19 cellular contexts compared by ENCODE assay signal in the genomic region with DNA sequence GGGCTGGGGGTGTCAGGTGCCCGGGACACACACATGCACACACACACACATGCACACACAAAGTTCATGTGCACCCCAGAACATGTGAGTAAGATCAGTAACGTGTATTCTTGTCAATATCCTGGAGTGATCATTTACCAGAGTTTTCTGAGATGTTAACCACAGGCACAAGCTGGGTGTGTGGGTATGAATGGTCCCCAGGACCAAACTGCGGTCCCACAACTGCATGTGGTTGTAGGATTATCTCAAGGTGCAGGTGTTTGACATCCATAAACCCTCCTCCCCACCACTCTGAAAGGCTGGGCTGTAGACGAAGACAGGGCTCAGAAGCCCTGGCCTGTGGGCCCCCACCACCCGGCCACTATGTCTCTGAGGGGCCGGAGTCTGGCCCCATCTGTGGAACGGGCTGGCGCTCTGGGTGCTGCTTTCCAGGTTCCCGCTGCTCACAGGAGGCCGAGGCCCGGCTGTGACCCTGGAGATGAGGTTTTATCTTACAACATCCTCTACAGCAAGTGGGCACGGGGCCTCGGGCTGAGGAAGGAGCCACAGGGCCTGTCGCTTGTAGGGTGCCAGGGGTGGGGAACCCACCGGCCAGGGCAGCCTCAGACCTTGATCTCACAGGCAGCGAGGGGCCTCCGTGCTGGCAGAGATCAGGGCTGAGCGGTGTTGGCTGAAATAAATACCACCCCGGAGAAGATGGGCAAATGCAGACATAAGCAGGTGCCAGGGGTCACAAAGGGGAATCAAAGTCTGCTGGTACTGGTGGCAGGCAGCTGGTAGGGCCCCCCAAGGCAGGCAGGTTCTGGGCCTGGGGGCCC. TPM values are rescaled to one million over a fixed set of nuclear protein-coding genes. Genes with fewer than 3 reads are reported as not detected.
A peak's percentile ranks its signal among the peaks of the same experiment; 100 is the strongest.
DNase-seq lines count a peak whose midpoint lies in the region; ATAC-seq and TF ChIP-seq lines count a peak whose summit lies in the region.
"Had no signal": no experiment of that assay in that cellular context is flagged by ENCODE, and none has a peak within 500 bp of the region (broad histone marks: within the 10 kb centered on the region; RNA-seq: fewer than 3 reads in every experiment).

No MANE protein-coding gene starts in this region.

- ATAC-seq in stimulated activated naive CD8-positive, alpha-beta T cell treated with anti-CD3 and anti-CD28 coated beads, Interleukin-15, amount 100 ng/mL, for 72 hours, result peak; percentile 2
- ATAC-seq in stimulated activated naive CD8-positive, alpha-beta T cell treated with anti-CD3 and anti-CD28 coated beads, Interleukin-15, Interleukin-2, amounts not matched to agents 100 U/mL and 50 U/mL, for 24 hours, result no peak
- ATAC-seq in memory B cell (ENCODE audit: low read depth) (no peak), sciatic nerve (no peak), GM18505 (IDR thresholded peaks at IDR 0.05; ENCODE audit: unreplicated experiment) (no peak)
- ATAC-seq: CD8-positive, alpha-beta T cell had no signal

- no peaks in the 10 kb centered on the region for H3K27me3 ChIP-seq in vagina
- H3K27me3 ChIP-seq: adrenal gland had no signal

- H3K4me3 Mint-ChIP-seq in stimulated activated naive CD8-positive, alpha-beta T cell treated with anti-CD3 and anti-CD28 coated beads, Interleukin-15, amount 100 ng/mL, for 72 hours, result peak overlapping the region in 1 of 2 donors; percentile 44
- H3K4me3 Mint-ChIP-seq in memory B cell, result no peak overlapping the region
- H3K4me3 Mint-ChIP-seq: CD8-positive, alpha-beta T cell; neural crest cell; stimulated activated naive CD8-positive, alpha-beta T cell treated with anti-CD3 and anti-CD28 coated beads, Interleukin-15, Interleukin-2, amounts not matched to agents 100 ng/mL and 50 ng/mL, for 24 hours had no signal

- no peak for DNase-seq in stimulated activated naive CD8-positive, alpha-beta T cell treated with anti-CD3 and anti-CD28 coated beads, Interleukin-15, amount 100 ng/mL, for 72 hours
- DNase-seq in stimulated activated naive CD8-positive, alpha-beta T cell treated with anti-CD3 and anti-CD28 coated beads, Interleukin-15, Interleukin-2, amounts not matched to agents 100 U/mL and 50 U/mL, for 24 hours, result no peak
- DNase-seq in SHP77 (lab: John Stamatoyannopoulos, UW), result peak; percentile 28 to 57
- no peak for DNase-seq in memory B cell (ENCODE audit: low spot score in 2 of 2)
- DNase-seq in vagina (ENCODE audit: extremely low spot score in 2 of 2), result no peak
- DNase-seq in NCI-H187 (lab: John Stamatoyannopoulos, UW), result no peak
- DNase-seq in sciatic nerve (ENCODE audit: low spot score), result no peak
- DNase-seq: CD8-positive, alpha-beta T cell; DMS79; dorsolateral prefrontal cortex; KBM-7; NCI-H1105; NCI-H774 had no signal

- TF ChIP-seq CTCF in vagina (IDR thresholded peaks at IDR 0.05), result no peak

- H3K27me3 Mint-ChIP-seq in stimulated activated naive CD8-positive, alpha-beta T cell treated with anti-CD3 and anti-CD28 coated beads, Interleukin-15, amount 100 ng/mL, for 72 hours, result peaks cover 60% of the 10 kb centered on the region
- peaks cover 2% of the 10 kb centered on the region for H3K27me3 Mint-ChIP-seq in memory B cell

- intact Hi-C loops in vagina (cut with DNase I), result no loop called here
- intact Hi-C loops in sciatic nerve (cut with DNase I), result no loop called here

- no peak overlapping the region for H3K4me3 ChIP-seq in vagina
- H3K4me3 ChIP-seq: adrenal gland, dorsolateral prefrontal cortex had no signal

- H3K27ac ChIP-seq in vagina, result peak overlapping the region; percentile 9
- H3K27ac ChIP-seq: HL-60 had no signal

- no peaks in the 10 kb centered on the region for H3K36me3 ChIP-seq in vagina
- H3K36me3 ChIP-seq: adrenal gland had no signal

- peaks cover 28% of the 10 kb centered on the region for H3K4me1 ChIP-seq in vagina

- peaks cover 53% of the 10 kb centered on the region for H3K4me1 Mint-ChIP-seq in stimulated activated naive CD8-positive, alpha-beta T cell treated with anti-CD3 and anti-CD28 coated beads, Interleukin-15, amount 100 ng/mL, for 72 hours
- H3K4me1 Mint-ChIP-seq in memory B cell, result peaks cover 28% of the 10 kb centered on the region

- TF ChIP-seq POLR2A in vagina (IDR thresholded peaks at IDR 0.05), result no peak
- TF ChIP-seq POLR2A in GM18505 (IDR thresholded peaks at IDR 0.05; ENCODE audit: borderline replicate concordance, extremely low read depth, insufficient read depth, insufficient read length), result no peak

- H3K9me3 ChIP-seq in vagina, result no peaks in the 10 kb centered on the region
- H3K9me3 ChIP-seq: adrenal gland had no signal

- H3K9me3 Mint-ChIP-seq in stimulated activated naive CD8-positive, alpha-beta T cell treated with anti-CD3 and anti-CD28 coated beads, Interleukin-15, amount 100 ng/mL, for 72 hours, result no peaks in the 10 kb centered on the region
- H3K9me3 Mint-ChIP-seq in memory B cell, result no peaks in the 10 kb centered on the region
- H3K9me3 Mint-ChIP-seq: CD8-positive, alpha-beta T cell; neural crest cell; stimulated activated naive CD8-positive, alpha-beta T cell treated with anti-CD3 and anti-CD28 coated beads, Interleukin-15, Interleukin-2, amounts not matched to agents 100 ng/mL and 50 ng/mL, for 24 hours had no signal

- H3K36me3 Mint-ChIP-seq in memory B cell, result no peaks in the 10 kb centered on the region
- H3K36me3 Mint-ChIP-seq: CD8-positive, alpha-beta T cell had no signal

- peak overlapping the region; percentile 25 to 42 for H3K27ac Mint-ChIP-seq in stimulated activated naive CD8-positive, alpha-beta T cell treated with anti-CD3 and anti-CD28 coated beads, Interleukin-15, amount 100 ng/mL, for 72 hours
- peak overlapping the region; percentile 47 for H3K27ac Mint-ChIP-seq in memory B cell
- H3K27ac Mint-ChIP-seq: CD8-positive, alpha-beta T cell; stimulated activated naive CD8-positive, alpha-beta T cell treated with anti-CD3 and anti-CD28 coated beads, Interleukin-15, Interleukin-2, amounts not matched to agents 100 ng/mL and 50 ng/mL, for 24 hours had no signal

RNA-seq across cellular contexts. Expression of gene F2RL3, which starts 4.3 kb away (rescaled TPM):
- total RNA-seq in vagina (8.3 TPM), sciatic nerve (2.5 TPM)
- total RNA-seq: activated CD8-positive, alpha-beta memory T cell treated with anti-CD3 and anti-CD28 coated beads for 36 hours; CD8-positive, alpha-beta T cell; neural crest cell had no signal

Comparison
In these comparisons a context has a peak if more than half of its experiments do, and no peak if none do; other contexts are left out.
1. DNase-seq: peak in SHP77 (2 of 2); none in stimulated activated naive CD8-positive, alpha-beta T cell treated with anti-CD3 and anti-CD28 coated beads, Interleukin-15, amount 100 ng/mL, for 72 hours (0 of 2), stimulated activated naive CD8-positive, alpha-beta T cell treated with anti-CD3 and anti-CD28 coated beads, Interleukin-15, Interleukin-2, amounts not matched to agents 100 U/mL and 50 U/mL, for 24 hours (single experiment), memory B cell (0 of 2), vagina (0 of 2), NCI-H187 (0 of 2) and sciatic nerve (single experiment).